In the genomic region with DNA sequence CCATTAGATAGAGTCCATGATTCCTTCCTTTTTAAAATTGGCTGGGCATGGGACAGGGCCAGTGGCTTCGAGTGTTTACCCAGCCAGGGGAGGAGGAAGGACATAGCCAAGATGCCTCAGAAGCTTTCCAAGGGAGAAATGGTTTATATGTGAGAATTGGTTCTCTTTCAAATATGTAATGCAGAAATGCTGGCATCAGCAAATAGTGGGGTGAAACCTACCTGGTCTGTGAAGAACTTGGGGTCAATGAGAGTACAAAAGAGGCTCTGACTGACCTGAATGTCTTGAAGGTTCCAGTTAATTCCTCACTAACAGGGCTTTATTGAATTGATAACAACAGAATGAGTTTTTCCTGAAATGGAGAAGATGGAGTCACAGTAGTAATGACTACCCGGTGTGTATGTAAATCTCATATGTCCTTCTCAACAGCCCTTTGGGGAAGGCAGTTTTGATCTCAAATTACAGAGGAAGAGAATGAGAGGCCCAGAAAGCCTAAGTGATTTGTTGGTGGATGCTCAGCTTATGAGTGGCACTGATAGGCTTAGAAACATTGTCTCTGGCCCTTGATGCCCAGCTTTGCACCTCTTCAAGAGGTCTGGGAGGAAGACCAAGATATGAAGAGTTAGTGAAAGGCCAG, we compare ENCODE assay signal across 10 cellular contexts. TPM values are rescaled to one million over a fixed set of nuclear protein-coding genes. Genes with fewer than 3 reads are reported as not detected.
DNase-seq lines count a peak whose midpoint lies in the region; ATAC-seq and TF ChIP-seq lines count a peak whose summit lies in the region.
"Had no signal": no experiment of that assay in that cellular context is flagged by ENCODE, and none has a peak within 500 bp of the region (broad histone marks: within the 10 kb centered on the region; RNA-seq: fewer than 3 reads in every experiment).

No MANE protein-coding gene starts in this region.

- H3K9me3 ChIP-seq in effector memory CD4-positive, alpha-beta T cell (ENCODE audit: control insufficient read depth, low read length), result no peaks in the 10 kb centered on the region

- H2AFZ ChIP-seq in ACC112 (ENCODE audit: low read length, unreplicated experiment) (no peak overlapping the region), GM23338 (no peak overlapping the region)

- H3K9me3 Mint-ChIP-seq in GM23338, result no peaks in the 10 kb centered on the region
- no peaks in the 10 kb centered on the region for H3K9me3 Mint-ChIP-seq in activated CD8-positive, alpha-beta T cell treated with anti-CD3 and anti-CD28 coated beads, Interleukin-2, amount 10 ng/mL, durations not matched to agents 7 days and 5 days (ENCODE audit: insufficient read depth)
- peaks cover 0 to 3% (median 0%) of the 10 kb centered on the region in 6 donors for H3K9me3 Mint-ChIP-seq in immature natural killer cell

- POLR2A ChIA-PET in activated CD8-positive, alpha-beta T cell treated with anti-CD3 and anti-CD28 coated beads, Interleukin-2, amount 10 ng/mL, durations not matched to agents 7 days and 5 days (lab: Charles Lee), result no interaction called here

- H3K4me3 Mint-ChIP-seq in GM23338 (peak overlapping the region; percentile 93), immature natural killer cell (peak overlapping the region in 3 of 5 donors; percentile 73 to 98 (median 98))
- peak overlapping the region; percentile 85 for H3K4me3 Mint-ChIP-seq in activated CD8-positive, alpha-beta T cell treated with anti-CD3 and anti-CD28 coated beads, Interleukin-2, amount 10 ng/mL, durations not matched to agents 7 days and 5 days

- H3K27ac Mint-ChIP-seq in GM23338 (no peak overlapping the region), immature natural killer cell (no peak overlapping the region)
- H3K27ac Mint-ChIP-seq in activated CD8-positive, alpha-beta T cell treated with anti-CD3 and anti-CD28 coated beads, Interleukin-2, amount 10 ng/mL, durations not matched to agents 7 days and 5 days, result no peak overlapping the region

- CTCF ChIA-PET in activated CD8-positive, alpha-beta T cell treated with anti-CD3 and anti-CD28 coated beads, Interleukin-2, amount 10 ng/mL, durations not matched to agents 7 days and 5 days (lab: Charles Lee), result interaction anchor here (1.0 to 2.3 kb wide), 3 partner anchors 19 to 155 kb away, joined by 4 to 10 read pairs (median 6); no protein-coding TSS in a partner anchor

- H3K4me3 ChIP-seq in ACC112 (ENCODE audit: low read depth, low read length) (peak overlapping the region; percentile 90), GM23338 (peak overlapping the region; percentile 86)
- H3K4me3 ChIP-seq in effector memory CD4-positive, alpha-beta T cell (ENCODE audit: insufficient read depth, low read depth, low read length, poor library complexity, severe bottlenecking), result no peak overlapping the region

- peaks cover 20% of the 10 kb centered on the region for H3K27me3 ChIP-seq in ACC112 (ENCODE audit: insufficient read depth, low read length)
- peaks cover 37% of the 10 kb centered on the region for H3K27me3 ChIP-seq in GM23338 (ENCODE audit: insufficient read depth)
- peaks cover 35% of the 10 kb centered on the region for H3K27me3 ChIP-seq in effector memory CD4-positive, alpha-beta T cell (replicated peaks; ENCODE audit: control insufficient read depth, insufficient read depth, low read length, poor library complexity, severe bottlenecking)

- H3K79me2 ChIP-seq in ACC112 (ENCODE audit: control insufficient read depth, insufficient read depth, low read length, unreplicated experiment) (no peaks in the 10 kb centered on the region), GM23338 (replicated peaks; ENCODE audit: insufficient read depth) (peaks cover 55% of the 10 kb centered on the region)

- H3K27ac ChIP-seq in ACC112 (ENCODE audit: low read depth, low read length) (no peak overlapping the region), GM23338 (ENCODE audit: low read depth) (no peak overlapping the region)
- H3K27ac ChIP-seq in effector memory CD4-positive, alpha-beta T cell (ENCODE audit: insufficient read depth, low read length, poor library complexity, severe bottlenecking), result no peak overlapping the region

- no peak for DNase-seq in GM23338 (ENCODE audit: low spot score)
- no peak for DNase-seq in activated CD8-positive, alpha-beta T cell treated with anti-CD3 and anti-CD28 coated beads, Interleukin-2, amount 10 ng/mL, durations not matched to agents 7 days and 5 days
- DNase-seq in immature natural killer cell, result no peak
- DNase-seq in AG08396 (ENCODE audit: low spot score), result no peak
- no peak for DNase-seq in effector memory CD4-positive, alpha-beta T cell
- no peak for DNase-seq in H4 (ENCODE audit: low spot score)
- DNase-seq: DMS153, NCI-H1092 had no signal

- TF ChIP-seq CTCF in GM23338 (conservative IDR thresholded peaks at IDR 0.05; ENCODE audit: low read depth in 2 of 2), result no peak

- H3K4me2 ChIP-seq in GM23338, result peak overlapping the region; percentile 92

- H3K4me1 Mint-ChIP-seq in GM23338 (peaks cover 63% of the 10 kb centered on the region), immature natural killer cell (peaks cover 19 to 20% of the 10 kb centered on the region in 2 donors)
- peaks cover 52% of the 10 kb centered on the region for H3K4me1 Mint-ChIP-seq in activated CD8-positive, alpha-beta T cell treated with anti-CD3 and anti-CD28 coated beads, Interleukin-2, amount 10 ng/mL, durations not matched to agents 7 days and 5 days (ENCODE audit: low read depth)

- ATAC-seq in GM23338 (no peak), HG02642 (IDR thresholded peaks at IDR 0.05; ENCODE audit: poor library complexity, unreplicated experiment) (no peak)
- ATAC-seq in activated CD8-positive, alpha-beta T cell treated with anti-CD3 and anti-CD28 coated beads, Interleukin-2, amount 10 ng/mL, durations not matched to agents 7 days and 5 days, result no peak

- peaks cover 18% of the 10 kb centered on the region for H4K20me1 ChIP-seq in GM23338 (replicated peaks; ENCODE audit: insufficient read depth)

- no peaks in the 10 kb centered on the region; the same call in 1 of the 2 replicates for H3F3A ChIP-seq in GM23338 (replicated peaks; ENCODE audit: low read depth)

- peaks cover 35% of the 10 kb centered on the region for H3K4me1 ChIP-seq in ACC112 (ENCODE audit: control insufficient read depth, insufficient read depth, low read length, unreplicated experiment)
- peaks cover 55% of the 10 kb centered on the region for H3K4me1 ChIP-seq in GM23338 (ENCODE audit: insufficient read depth)
- peaks cover 24% of the 10 kb centered on the region for H3K4me1 ChIP-seq in effector memory CD4-positive, alpha-beta T cell (ENCODE audit: control insufficient read depth, insufficient read depth, low read length, poor library complexity, severe bottlenecking)

- H3K36me3 Mint-ChIP-seq in GM23338 (ENCODE audit: low read depth) (peaks cover 23% of the 10 kb centered on the region), immature natural killer cell (peaks cover 0 to 5% (median 0%) of the 10 kb centered on the region in 3 donors)
- H3K36me3 Mint-ChIP-seq in activated CD8-positive, alpha-beta T cell treated with anti-CD3 and anti-CD28 coated beads, Interleukin-2, amount 10 ng/mL, durations not matched to agents 7 days and 5 days (ENCODE audit: low read depth), result peaks cover 23% of the 10 kb centered on the region

- no peaks in the 10 kb centered on the region for H3K36me3 ChIP-seq in ACC112 (ENCODE audit: insufficient read depth, low read length)
- peaks cover 7% of the 10 kb centered on the region; the same call in 1 of the 2 replicates for H3K36me3 ChIP-seq in GM23338 (ENCODE audit: insufficient read depth)
- H3K36me3 ChIP-seq in effector memory CD4-positive, alpha-beta T cell (ENCODE audit: control insufficient read depth, insufficient read depth, low read length), result no peaks in the 10 kb centered on the region

- no peaks in the 10 kb centered on the region for H3K9me2 ChIP-seq in GM23338 (ENCODE audit: insufficient read depth)

- H3K27me3 Mint-ChIP-seq in GM23338 (ENCODE audit: insufficient read depth, low read depth, poor library complexity), result peaks cover 36% of the 10 kb centered on the region
- peaks cover 12% of the 10 kb centered on the region for H3K27me3 Mint-ChIP-seq in activated CD8-positive, alpha-beta T cell treated with anti-CD3 and anti-CD28 coated beads, Interleukin-2, amount 10 ng/mL, durations not matched to agents 7 days and 5 days (ENCODE audit: low read depth)
- H3K27me3 Mint-ChIP-seq in immature natural killer cell (ENCODE audit: low read depth in 3 of 3), result peaks cover 25 to 39% (median 30%) of the 10 kb centered on the region in 3 donors

TF ChIP-seq in GM23338, 12 proteins besides CTCF, POLR2A, EP300 and RAD21 (continues in another document):
- TF ChIP-seq ZNF114 (CRISPR knock-in tag; IDR thresholded peaks at IDR 0.05), result no peak

RNA-seq across cellular contexts. Expression of gene ATF3, which starts 2.6 kb away (rescaled TPM):
- total RNA-seq in GM23338 (2014; rRNA removed; shearing (Covaris generic)), result 17.2 and 19.3 TPM in 2 replicates
- polyA plus RNA-seq in GM23338 (2016; fragmentation: Nextera tagmentation; extraction: Ambion mirVana) (12.6 and 16.2 TPM in 2 replicates), immature natural killer cell (under 1 TPM in 2 of 3 donors, not detected in 1; 0.40 to 0.70 TPM)
- total RNA-seq in activated CD8-positive, alpha-beta T cell treated with anti-CD3 and anti-CD28 coated beads, Interleukin-2, amount 10 ng/mL, durations not matched to agents 7 days and 5 days, result 10 to 100 TPM; 12.1 to 12.5 TPM
- 9.1 and 13.3 TPM in 2 replicates for total RNA-seq in H4 (2014; rRNA removed; shearing (Covaris generic))
